Comparison of ENCODE assay signal across 1 cellular context in the genomic region with DNA sequence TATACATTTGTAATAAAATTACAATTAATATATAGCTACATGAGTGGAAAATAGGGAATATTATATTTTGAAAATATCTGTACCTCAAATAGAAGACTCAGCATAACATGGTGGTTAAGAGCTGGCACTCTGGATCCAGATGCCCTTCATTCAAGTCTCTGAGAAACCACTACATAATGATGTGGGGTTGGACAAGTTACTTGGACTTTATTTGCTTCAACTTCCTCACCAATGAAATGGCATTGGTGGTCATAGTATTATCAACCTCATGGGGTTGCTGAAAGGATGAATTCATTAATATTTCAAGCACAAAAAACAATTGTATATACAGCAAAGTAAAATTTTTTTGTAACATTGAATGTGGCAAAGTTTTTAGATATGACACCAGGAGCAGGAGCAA.
TF ChIP-seq lines count a peak whose summit lies in the region.

No MANE protein-coding gene starts in this region.

TF ChIP-seq in HepG2, 621 proteins besides CTCF, POLR2A, EP300 and RAD21:
- TF ChIP-seq SIX4 (CRISPR knock-in tag; IDR thresholded peaks at IDR 0.05) (no peak), ZBTB3 (CRISPR knock-in tag; IDR thresholded peaks at IDR 0.05; ENCODE audit: borderline replicate concordance, low read depth) (no peak), KLF9 (CRISPR knock-in tag; IDR thresholded peaks at IDR 0.05; ENCODE audit: low read depth) (no peak), ZNF615 (CRISPR knock-in tag; IDR thresholded peaks at IDR 0.05; ENCODE audit: borderline replicate concordance) (no peak)
